In the genomic region with DNA sequence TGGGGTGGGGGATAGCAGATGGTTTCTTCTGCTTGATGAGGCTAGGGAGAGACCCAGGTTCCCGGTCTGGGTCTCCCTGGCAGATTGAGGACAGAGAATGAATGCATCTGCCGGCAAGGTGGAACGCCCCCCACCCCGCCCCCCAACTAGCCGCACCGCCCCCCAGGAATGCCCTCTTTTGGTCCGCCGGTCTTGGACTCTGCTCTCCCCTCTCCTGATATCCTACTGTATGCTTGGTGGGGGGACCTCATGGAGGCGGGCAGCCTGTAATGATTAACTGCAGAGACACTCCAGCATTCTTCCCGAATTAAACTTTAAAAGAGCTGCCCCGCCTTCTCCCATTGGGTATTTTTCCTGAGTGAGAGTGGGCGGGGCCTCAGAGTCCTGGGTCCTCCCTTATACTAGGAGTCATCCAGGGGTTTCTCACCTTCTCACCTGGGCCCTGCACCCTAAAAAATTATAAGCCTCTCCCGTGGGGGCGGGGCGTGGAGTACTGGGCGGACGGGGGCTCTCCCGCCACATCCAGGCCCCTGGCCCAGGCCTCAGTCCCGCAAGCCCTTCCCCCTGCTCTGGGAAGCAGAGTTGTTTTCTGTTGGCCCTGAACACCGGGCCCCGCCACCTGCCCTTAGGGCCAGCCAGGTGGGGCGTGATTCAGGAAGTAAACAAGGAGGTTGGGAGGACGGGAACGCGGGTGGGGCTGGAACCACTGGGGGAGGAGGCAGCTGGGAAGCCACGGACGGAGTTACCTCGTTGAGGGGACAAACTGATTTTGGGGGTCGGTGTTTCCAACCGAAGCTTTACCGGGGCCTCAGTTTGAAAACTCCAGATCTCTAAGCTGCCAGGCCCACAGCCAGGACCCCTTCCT, we compare ENCODE assay signal across 7 cellular contexts. TPM values are rescaled to one million over a fixed set of nuclear protein-coding genes. Genes with fewer than 3 reads are reported as not detected.
DNase-seq lines count a peak whose midpoint lies in the region; ATAC-seq, FAIRE-seq and TF ChIP-seq lines count a peak whose summit lies in the region.
"Had no signal": no experiment of that assay in that cellular context is flagged by ENCODE, and none has a peak within 500 bp of the region (broad histone marks: within the 10 kb centered on the region; RNA-seq: fewer than 3 reads in every experiment).

No MANE protein-coding gene starts in this region.

- no peaks in the 10 kb centered on the region for H3K9me3 Mint-ChIP-seq in activated T-cell treated with anti-CD3 and anti-CD28 coated beads, Interleukin-2, amount 50 U/mL, for 72 hours
- no peaks in the 10 kb centered on the region for H3K9me3 Mint-ChIP-seq in endodermal cell

- H3K4me1 Mint-ChIP-seq in activated T-cell treated with anti-CD3 and anti-CD28 coated beads, Interleukin-2, amount 50 U/mL, for 72 hours (ENCODE audit: low read depth), result peaks cover 42% of the 10 kb centered on the region
- H3K4me1 Mint-ChIP-seq in endodermal cell, result peaks cover 28% of the 10 kb centered on the region

- ATAC-seq in activated T-cell treated with anti-CD3 and anti-CD28 coated beads, Interleukin-2, amount 50 U/mL, for 72 hours (replicated peaks in 1 of 2), result no peak
- ATAC-seq in HG03280 (IDR thresholded peaks at IDR 0.05; ENCODE audit: unreplicated experiment) (no peak), HG03520 (IDR thresholded peaks at IDR 0.05; ENCODE audit: unreplicated experiment) (no peak)

- no peaks in the 10 kb centered on the region for H3K27me3 ChIP-seq in endodermal cell (ENCODE audit: control insufficient read depth, insufficient read depth, low read length, poor library complexity, severe bottlenecking)
- H3K27me3 ChIP-seq in small intestine (ENCODE audit: control insufficient read depth in 2 of 2, insufficient read depth in 2 of 2, low read length in 2 of 2), result peaks cover 0 to 4% of the 10 kb centered on the region in 2 donors

- no peaks in the 10 kb centered on the region for H3K9me3 ChIP-seq in endodermal cell (ENCODE audit: control insufficient read depth, low read length)
- no peaks in the 10 kb centered on the region for H3K9me3 ChIP-seq in small intestine (ENCODE audit: control insufficient read depth, low read depth)

- H3K27ac ChIP-seq in endodermal cell (ENCODE audit: low read depth, low read length) (no peak overlapping the region), small intestine (ENCODE audit: low read depth in 1 of 2, low read length in 1 of 2) (peak overlapping the region; percentile 93 to 94)

- 8 to 15% methylated on average over 8 to 29 of the region's 31 CpGs for WGBS in endodermal cell (ENCODE audit: insufficient coverage in 1 of 2, insufficient read length in 1 of 2), 2 experiments
- WGBS in small intestine, 3 donors, result 6 to 19% (median 11%) methylated on average over 30 to 31 of the region's 31 CpGs

- peaks cover 5% of the 10 kb centered on the region for H3K4me1 ChIP-seq in endodermal cell (ENCODE audit: control insufficient read depth, insufficient read depth, low read length)
- peaks cover 0 to 2% of the 10 kb centered on the region in 2 donors for H3K4me1 ChIP-seq in small intestine (ENCODE audit: control insufficient read depth in 2 of 2, insufficient read depth in 1 of 2, low read depth in 1 of 2, low read length in 1 of 2)

- peak overlapping the region; percentile 87 for H3K4me3 ChIP-seq in endodermal cell (ENCODE audit: low read length)
- H3K4me3 ChIP-seq in small intestine (ENCODE audit: low read depth in 1 of 2, low read length in 2 of 2), result peak overlapping the region; percentile 39 to 67

- TF ChIP-seq CTCF in endodermal cell (conservative IDR thresholded peaks at IDR 0.05), result no peak

- H3K36me3 Mint-ChIP-seq in activated T-cell treated with anti-CD3 and anti-CD28 coated beads, Interleukin-2, amount 50 U/mL, for 72 hours (ENCODE audit: insufficient read depth in 2 of 2), result no peaks in the 10 kb centered on the region
- H3K36me3 Mint-ChIP-seq in endodermal cell (ENCODE audit: low read depth), result peaks cover 14% of the 10 kb centered on the region

- H3K27me3 Mint-ChIP-seq in activated T-cell treated with anti-CD3 and anti-CD28 coated beads, Interleukin-2, amount 50 U/mL, for 72 hours (ENCODE audit: low read depth), result peaks cover 12% of the 10 kb centered on the region
- H3K27me3 Mint-ChIP-seq in endodermal cell (ENCODE audit: insufficient read depth), result no peaks in the 10 kb centered on the region

- FAIRE-seq in small intestine (lab: Jason Lieb, UNC), result no peak

- no peak for DNase-seq in activated T-cell treated with anti-CD3 and anti-CD28 coated beads, Interleukin-2, amount 50 U/mL, for 72 hours
- DNase-seq in activated T-cell treated with anti-CD3 and anti-CD28 coated beads for 4 hours, result no peak
- peak; percentile 95 for DNase-seq in endodermal cell
- peak; percentile 97 for DNase-seq in small intestine
- DNase-seq: DND-41 had no signal

- H3K9ac ChIP-seq in endodermal cell (ENCODE audit: extremely low read depth, low read length, poor library complexity, severe bottlenecking), result peak overlapping the region; percentile 86

- peak overlapping the region; percentile 80 to 93 for H3K4me3 Mint-ChIP-seq in activated T-cell treated with anti-CD3 and anti-CD28 coated beads, Interleukin-2, amount 50 U/mL, for 72 hours
- peak overlapping the region; percentile 88 for H3K4me3 Mint-ChIP-seq in endodermal cell

- H3K36me3 ChIP-seq in endodermal cell (ENCODE audit: control insufficient read depth, insufficient read depth, low read length), result peaks cover 8% of the 10 kb centered on the region
- H3K36me3 ChIP-seq in small intestine (ENCODE audit: control insufficient read depth in 2 of 2, insufficient read depth in 2 of 2, low read length in 2 of 2), result no peaks in the 10 kb centered on the region

- no peak overlapping the region for H3K27ac Mint-ChIP-seq in activated T-cell treated with anti-CD3 and anti-CD28 coated beads, Interleukin-2, amount 50 U/mL, for 72 hours
- H3K27ac Mint-ChIP-seq in endodermal cell, result peak overlapping the region; percentile 98

RNA-seq across cellular contexts. Expression of a gene that starts 1.5 kb away (rescaled TPM):
- total RNA-seq in activated T-cell treated with anti-CD3 and anti-CD28 coated beads, Interleukin-2, amount 50 U/mL, for 72 hours, result 1 to 10 TPM; 3.5 to 6.0 TPM
- 10 to 100 TPM; 54.6 to 73.9 TPM for total RNA-seq in endodermal cell
- 6.1 TPM for polyA plus RNA-seq in endodermal cell (2013, experiment 1 of 2)
- polyA plus RNA-seq in endodermal cell (2013, experiment 2 of 2), result 4.4 TPM
- 10 to 100 TPM; 10.9 to 13.9 (median 12.2) TPM for polyA plus RNA-seq in small intestine

RNA-seq across cellular contexts. Expression of a gene that starts 8.9 kb away (rescaled TPM):
- 10 to 100 TPM; 39.4 to 40.1 TPM for total RNA-seq in activated T-cell treated with anti-CD3 and anti-CD28 coated beads, Interleukin-2, amount 50 U/mL, for 72 hours
- total RNA-seq in endodermal cell, result 10 to 100 TPM; 42.6 to 57.0 TPM
- 57.8 TPM for polyA plus RNA-seq in endodermal cell (2013, experiment 1 of 2)
- polyA plus RNA-seq in endodermal cell (2013, experiment 2 of 2), result 57.7 TPM
- 100 to 1,000 TPM in 2 of 3 donors, 10 to 100 TPM in 1; 74.0 to 155 (median 154) TPM for polyA plus RNA-seq in small intestine

RNA-seq across cellular contexts. Expression of a gene that starts 39.4 kb away (rescaled TPM):
- 10 to 100 TPM in 1 of 2 donors, 1 to 10 TPM in 1; 8.2 to 12.1 TPM for total RNA-seq in activated T-cell treated with anti-CD3 and anti-CD28 coated beads, Interleukin-2, amount 50 U/mL, for 72 hours
- total RNA-seq in endodermal cell, result 100 to 1,000 TPM; 110 to 133 TPM
- polyA plus RNA-seq in endodermal cell (2013, experiment 1 of 2), result 72.5 TPM
- polyA plus RNA-seq in endodermal cell (2013, experiment 2 of 2), result 68.6 TPM
- polyA plus RNA-seq in small intestine, result 10 to 100 TPM; 43.0 to 83.2 (median 56.2) TPM

RNA-seq across cellular contexts. Expression of a gene that starts 51.4 kb away (rescaled TPM):
- 10 to 100 TPM in 1 of 2 donors, 1 to 10 TPM in 1; 8.5 to 12.8 TPM for total RNA-seq in activated T-cell treated with anti-CD3 and anti-CD28 coated beads, Interleukin-2, amount 50 U/mL, for 72 hours
- 10 to 100 TPM; 22.6 to 29.3 TPM for total RNA-seq in endodermal cell
- polyA plus RNA-seq in endodermal cell (2013, experiment 1 of 2), result 12.2 TPM
- polyA plus RNA-seq in endodermal cell (2013, experiment 2 of 2), result 11.0 TPM
- 10 to 100 TPM; 20.6 to 35.5 (median 21.6) TPM for polyA plus RNA-seq in small intestine

Comparison
In these comparisons a context has a peak if more than half of its experiments do, and no peak if none do; other contexts are left out.
1. DNase-seq: peak in endodermal cell (single experiment) and small intestine (single experiment); none in activated T-cell treated with anti-CD3 and anti-CD28 coated beads, Interleukin-2, amount 50 U/mL, for 72 hours (0 of 2) and activated T-cell treated with anti-CD3 and anti-CD28 coated beads for 4 hours (single experiment).
2. RNA of a gene that starts 1.5 kb away (total RNA-seq): 54.6 to 73.9 TPM in endodermal cell; 3.5 to 6.0 TPM in activated T-cell treated with anti-CD3 and anti-CD28 coated beads, Interleukin-2, amount 50 U/mL, for 72 hours; every median in the first group is over 4 times any median in the second.
3. RNA of a gene that starts 39.4 kb away (total RNA-seq): 110 to 133 TPM in endodermal cell; 8.2 to 12.1 TPM in activated T-cell treated with anti-CD3 and anti-CD28 coated beads, Interleukin-2, amount 50 U/mL, for 72 hours; every median in the first group is over 4 times any median in the second.